8 cellular contexts compared by ENCODE assay signal in the genomic region with DNA sequence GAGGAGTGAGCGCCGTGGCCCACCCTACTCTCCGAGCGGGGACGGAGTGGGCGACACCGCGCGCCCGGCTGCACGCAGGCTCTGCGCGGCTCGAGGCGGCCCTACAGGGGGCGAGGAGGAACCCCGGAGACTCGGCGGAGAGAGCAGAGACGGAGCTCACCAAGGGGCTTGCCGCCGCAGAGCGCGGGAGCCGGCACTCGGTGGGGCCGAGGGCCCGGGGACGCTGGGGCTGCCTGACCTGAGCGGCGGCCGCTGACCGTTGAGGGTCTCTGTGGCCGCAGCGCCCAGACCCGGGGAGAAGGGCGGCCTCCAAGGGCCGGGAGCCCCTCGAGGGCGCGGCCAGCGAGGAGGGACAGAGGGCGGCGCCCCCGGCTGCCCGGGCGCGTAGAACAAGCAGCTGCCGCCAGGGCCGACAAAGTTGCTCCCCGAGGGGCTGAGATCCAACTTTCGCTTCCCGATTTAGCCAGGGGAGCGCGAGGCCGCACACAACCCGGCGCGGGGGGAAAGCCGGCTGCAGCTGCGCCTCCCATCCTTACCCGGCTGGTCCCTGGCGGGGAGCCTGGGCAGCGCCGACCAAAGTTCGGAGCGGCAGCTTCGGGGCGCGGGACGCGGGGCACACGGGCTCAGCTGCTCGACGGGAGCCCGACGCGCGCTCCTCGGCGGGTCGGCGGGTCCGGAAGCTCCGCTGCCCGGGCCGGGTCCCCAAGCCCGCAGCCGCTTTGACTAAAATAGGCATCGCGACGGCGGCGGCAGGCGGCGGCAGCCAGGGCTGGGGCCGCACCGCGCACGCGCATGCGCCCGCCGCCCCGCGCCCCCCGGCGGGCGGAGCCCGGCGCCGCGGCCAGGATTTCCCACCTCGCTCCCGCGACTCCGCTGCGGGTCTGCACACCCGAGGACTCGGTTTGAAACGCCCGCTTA. TPM values are rescaled to one million over a fixed set of nuclear protein-coding genes. Genes with fewer than 3 reads are reported as not detected.
A peak's percentile ranks its signal among the peaks of the same experiment; 100 is the strongest.
DNase-seq lines count a peak whose midpoint lies in the region; ATAC-seq, FAIRE-seq and TF ChIP-seq lines count a peak whose summit lies in the region.

No MANE protein-coding gene starts in this region.

- peak; percentile 64 for ATAC-seq in GM19351 (IDR thresholded peaks at IDR 0.05; ENCODE audit: unreplicated experiment)
- peak; percentile 50 for ATAC-seq in HG03460 (IDR thresholded peaks at IDR 0.05; ENCODE audit: unreplicated experiment)

- H3K27me3 ChIP-seq in keratinocyte (ENCODE audit: control insufficient read depth, extremely low read depth, insufficient read depth, low read length) (peaks cover 17% of the 10 kb centered on the region), smooth muscle cell (ENCODE audit: low read depth) (peaks cover 9% of the 10 kb centered on the region)

- DNase-seq in COR-L47 (lab: John Stamatoyannopoulos, UW) (peak; percentile 48), SK-N-MC (ENCODE audit: low read depth, low spot score) (no peak), cerebellar cortex (ENCODE audit: low spot score) (peak; percentile 26), keratinocyte (ENCODE audit: low read depth, low spot score) (no peak), smooth muscle cell (lab: John Stamatoyannopoulos, UW; ENCODE audit: unreplicated experiment) (peak; percentile 50), HT-29 (ENCODE audit: low spot score) (no peak)

- H3K79me2 ChIP-seq in keratinocyte (ENCODE audit: control insufficient read depth, insufficient read depth, low read length) (no peaks in the 10 kb centered on the region), smooth muscle cell (ENCODE audit: low read depth) (no peaks in the 10 kb centered on the region)

- H3K4me3 ChIP-seq in SK-N-MC (peak overlapping the region; percentile 83), keratinocyte (ENCODE audit: control insufficient read depth in 2 of 3, extremely low read depth in 1 of 3, insufficient read depth in 2 of 3, low read depth in 1 of 3, low read length in 3 of 3) (peak overlapping the region; percentile 68 to 74 (median 71)), smooth muscle cell (peak overlapping the region; percentile 61)

- peaks cover 4% of the 10 kb centered on the region for H3K4me1 ChIP-seq in keratinocyte (ENCODE audit: control insufficient read depth, extremely low read depth, insufficient read depth, low read length)
- peaks cover 6% of the 10 kb centered on the region for H3K4me1 ChIP-seq in smooth muscle cell (ENCODE audit: low read depth)

- H3K36me3 ChIP-seq in SK-N-MC (ENCODE audit: insufficient read depth, low read length): no peaks in the 10 kb centered on the region
- H3K36me3 ChIP-seq in keratinocyte (ENCODE audit: control insufficient read depth in 2 of 2, extremely low read depth in 1 of 2, insufficient read depth in 2 of 2, low read length in 2 of 2): no peaks in the 10 kb centered on the region
- no peaks in the 10 kb centered on the region for H3K36me3 ChIP-seq in smooth muscle cell (ENCODE audit: low read depth)

- no peaks in the 10 kb centered on the region for H3K9me1 ChIP-seq in keratinocyte (ENCODE audit: control insufficient read depth, extremely low read depth, insufficient read depth, low read length)

- peak in 1 of 3 experiments; percentile 11 for TF ChIP-seq CTCF in keratinocyte (optimal IDR thresholded peaks at IDR 0.05 in 1 of 3, IDR thresholded peaks at IDR 0.05 in 1 of 3, conservative IDR thresholded peaks at IDR 0.05 in 1 of 3; ENCODE audit: extremely low read depth in 1 of 3, insufficient read depth in 2 of 3, low read length in 3 of 3)
- peak; percentile 6 for TF ChIP-seq CTCF in smooth muscle cell (IDR thresholded peaks at IDR 0.05; ENCODE audit: borderline replicate concordance, insufficient read depth, poor library complexity, severe bottlenecking)

- H4K20me1 ChIP-seq in keratinocyte (ENCODE audit: control insufficient read depth, extremely low read depth, insufficient read depth, low read length): no peaks in the 10 kb centered on the region
- H4K20me1 ChIP-seq in smooth muscle cell (ENCODE audit: low read depth): no peaks in the 10 kb centered on the region

- dilution Hi-C loops in keratinocyte (cut with MboI; ENCODE audit: extremely low pct_ligation_motif_present, low sequenced_read_pairs): no loop called here

- FAIRE-seq in keratinocyte (lab: Jason Lieb, UNC): no peak

- no peaks in the 10 kb centered on the region for H3K9me3 ChIP-seq in SK-N-MC (ENCODE audit: low read depth, low read length)
- no peaks in the 10 kb centered on the region for H3K9me3 ChIP-seq in keratinocyte (ENCODE audit: control insufficient read depth, low read depth, low read length)
- H3K9me3 ChIP-seq in smooth muscle cell (replicated peaks; ENCODE audit: low read depth): no peaks in the 10 kb centered on the region

- no peak overlapping the region for H3K9ac ChIP-seq in SK-N-MC (ENCODE audit: insufficient read length)
- peak overlapping the region; percentile 60 for H3K9ac ChIP-seq in keratinocyte (ENCODE audit: control insufficient read depth, extremely low read depth, insufficient read depth, low read length)
- H3K9ac ChIP-seq in smooth muscle cell (ENCODE audit: low read depth): peak overlapping the region; percentile 33

- peak overlapping the region; percentile 88 for H3K4me2 ChIP-seq in keratinocyte (ENCODE audit: control insufficient read depth, extremely low read depth, insufficient read depth, low read depth, low read length)
- H3K4me2 ChIP-seq in smooth muscle cell: peak overlapping the region; percentile 96

- H3F3A ChIP-seq in smooth muscle cell (ENCODE audit: low read depth): no peaks in the 10 kb centered on the region

- H3K27ac ChIP-seq in SK-N-MC (no peak overlapping the region), keratinocyte (ENCODE audit: control insufficient read depth, insufficient read depth, low read length) (no peak overlapping the region), smooth muscle cell (ENCODE audit: low read depth) (no peak overlapping the region)

- WGBS in smooth muscle cell (ENCODE audit: low lambda C conversion rate): 2% methylated on average over 55 of the region's 122 CpGs

- H2AFZ ChIP-seq in keratinocyte (ENCODE audit: control insufficient read depth, low read length) (peak overlapping the region; percentile 88), smooth muscle cell (ENCODE audit: low read depth) (peak overlapping the region; percentile 100)

RNA-seq across cellular contexts. Expression of gene POPDC3, which starts 43.1 kb away (rescaled TPM):
- polyA plus RNA-seq in keratinocyte: 15.0 to 17.2 TPM (median 15.9 TPM) in 3 replicates
- polyA plus RNA-seq in keratinocyte (2011; ENCODE audit: low read depth): 1.9 TPM
- 18.2 and 37.1 TPM in 2 replicates for polyA plus RNA-seq in keratinocyte (2011; cell fraction: cytosol; rRNA removed)
- polyA plus RNA-seq in keratinocyte (2011; cell fraction: nucleus; rRNA removed): 7.5 and 12.2 TPM in 2 replicates
- polyA plus RNA-seq in keratinocyte (2012; ENCODE audit: low replicate concordance): 1.4 and 12.4 TPM in 2 replicates
- 2.9 to 9.1 TPM (median 6.4 TPM) in 3 replicates for polyA minus RNA-seq in keratinocyte
- 7.3 TPM for polyA minus RNA-seq in keratinocyte (2011; cell fraction: cytosol; rRNA and poly(A)+ RNA removed)
- polyA minus RNA-seq in keratinocyte (2011; cell fraction: nucleus; rRNA and poly(A)+ RNA removed): 2.0 and 2.9 TPM in 2 replicates
- 1.0 and 4.8 TPM in 2 replicates for total RNA-seq in smooth muscle cell
- polyA plus RNA-seq in smooth muscle cell: 5.0 and 6.1 TPM in 2 replicates
- total RNA-seq in HT-29 (2014; rRNA removed; shearing (Covaris generic)): not detected in 2 replicates

Comparison
In these comparisons a context has a peak if more than half of its experiments do, and no peak if none do; other contexts are left out.
1. DNase-seq: peak in COR-L47 (single experiment), cerebellar cortex (single experiment) and smooth muscle cell (single experiment); none in SK-N-MC (single experiment), keratinocyte (single experiment) and HT-29 (single experiment).
2. Peak in every context shown above with its lines, with median percentiles within 50 percentile points of each other: H3K4me3 ChIP-seq.